Comparison of ENCODE assay signal across 1 cellular context in the genomic region with DNA sequence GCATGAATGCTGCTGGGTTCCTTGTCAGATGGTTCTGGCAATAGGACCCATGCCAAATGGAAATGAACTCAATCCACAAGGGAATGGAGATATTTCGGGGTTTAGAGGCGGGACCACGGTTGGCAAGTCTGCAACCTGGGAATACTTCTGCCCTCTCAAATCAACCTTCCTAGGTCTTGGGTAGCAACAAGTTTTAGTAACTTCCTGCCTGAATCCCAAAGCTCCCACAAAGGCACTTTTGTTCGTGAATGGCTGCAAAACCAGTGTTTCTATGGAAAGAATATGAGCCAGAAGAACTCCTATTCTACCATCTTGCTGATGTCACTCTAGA.
TF ChIP-seq lines count a peak whose summit lies in the region.

No MANE protein-coding gene starts in this region.

TF ChIP-seq in GM23338, 12 proteins besides CTCF, POLR2A, EP300 and RAD21 (continued from another document):
- TF ChIP-seq JUNB (IDR thresholded peaks at IDR 0.05; ENCODE audit: unreplicated experiment) (no peak), EZH2phosphoT487 (IDR thresholded peaks at IDR 0.05; ENCODE audit: unreplicated experiment) (no peak), ZNF331 (CRISPR knock-in tag; IDR thresholded peaks at IDR 0.05; ENCODE audit: low read depth) (no peak)
- TF ChIP-seq, protein P1, sequence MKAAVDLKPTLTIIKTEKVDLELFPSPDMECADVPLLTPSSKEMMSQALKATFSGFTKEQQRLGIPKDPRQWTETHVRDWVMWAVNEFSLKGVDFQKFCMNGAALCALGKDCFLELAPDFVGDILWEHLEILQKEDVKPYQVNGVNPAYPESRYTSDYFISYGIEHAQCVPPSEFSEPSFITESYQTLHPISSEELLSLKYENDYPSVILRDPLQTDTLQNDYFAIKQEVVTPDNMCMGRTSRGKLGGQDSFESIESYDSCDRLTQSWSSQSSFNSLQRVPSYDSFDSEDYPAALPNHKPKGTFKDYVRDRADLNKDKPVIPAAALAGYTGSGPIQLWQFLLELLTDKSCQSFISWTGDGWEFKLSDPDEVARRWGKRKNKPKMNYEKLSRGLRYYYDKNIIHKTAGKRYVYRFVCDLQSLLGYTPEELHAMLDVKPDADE (IDR thresholded peaks at IDR 0.05), result no peak
- TF ChIP-seq, protein P2, sequence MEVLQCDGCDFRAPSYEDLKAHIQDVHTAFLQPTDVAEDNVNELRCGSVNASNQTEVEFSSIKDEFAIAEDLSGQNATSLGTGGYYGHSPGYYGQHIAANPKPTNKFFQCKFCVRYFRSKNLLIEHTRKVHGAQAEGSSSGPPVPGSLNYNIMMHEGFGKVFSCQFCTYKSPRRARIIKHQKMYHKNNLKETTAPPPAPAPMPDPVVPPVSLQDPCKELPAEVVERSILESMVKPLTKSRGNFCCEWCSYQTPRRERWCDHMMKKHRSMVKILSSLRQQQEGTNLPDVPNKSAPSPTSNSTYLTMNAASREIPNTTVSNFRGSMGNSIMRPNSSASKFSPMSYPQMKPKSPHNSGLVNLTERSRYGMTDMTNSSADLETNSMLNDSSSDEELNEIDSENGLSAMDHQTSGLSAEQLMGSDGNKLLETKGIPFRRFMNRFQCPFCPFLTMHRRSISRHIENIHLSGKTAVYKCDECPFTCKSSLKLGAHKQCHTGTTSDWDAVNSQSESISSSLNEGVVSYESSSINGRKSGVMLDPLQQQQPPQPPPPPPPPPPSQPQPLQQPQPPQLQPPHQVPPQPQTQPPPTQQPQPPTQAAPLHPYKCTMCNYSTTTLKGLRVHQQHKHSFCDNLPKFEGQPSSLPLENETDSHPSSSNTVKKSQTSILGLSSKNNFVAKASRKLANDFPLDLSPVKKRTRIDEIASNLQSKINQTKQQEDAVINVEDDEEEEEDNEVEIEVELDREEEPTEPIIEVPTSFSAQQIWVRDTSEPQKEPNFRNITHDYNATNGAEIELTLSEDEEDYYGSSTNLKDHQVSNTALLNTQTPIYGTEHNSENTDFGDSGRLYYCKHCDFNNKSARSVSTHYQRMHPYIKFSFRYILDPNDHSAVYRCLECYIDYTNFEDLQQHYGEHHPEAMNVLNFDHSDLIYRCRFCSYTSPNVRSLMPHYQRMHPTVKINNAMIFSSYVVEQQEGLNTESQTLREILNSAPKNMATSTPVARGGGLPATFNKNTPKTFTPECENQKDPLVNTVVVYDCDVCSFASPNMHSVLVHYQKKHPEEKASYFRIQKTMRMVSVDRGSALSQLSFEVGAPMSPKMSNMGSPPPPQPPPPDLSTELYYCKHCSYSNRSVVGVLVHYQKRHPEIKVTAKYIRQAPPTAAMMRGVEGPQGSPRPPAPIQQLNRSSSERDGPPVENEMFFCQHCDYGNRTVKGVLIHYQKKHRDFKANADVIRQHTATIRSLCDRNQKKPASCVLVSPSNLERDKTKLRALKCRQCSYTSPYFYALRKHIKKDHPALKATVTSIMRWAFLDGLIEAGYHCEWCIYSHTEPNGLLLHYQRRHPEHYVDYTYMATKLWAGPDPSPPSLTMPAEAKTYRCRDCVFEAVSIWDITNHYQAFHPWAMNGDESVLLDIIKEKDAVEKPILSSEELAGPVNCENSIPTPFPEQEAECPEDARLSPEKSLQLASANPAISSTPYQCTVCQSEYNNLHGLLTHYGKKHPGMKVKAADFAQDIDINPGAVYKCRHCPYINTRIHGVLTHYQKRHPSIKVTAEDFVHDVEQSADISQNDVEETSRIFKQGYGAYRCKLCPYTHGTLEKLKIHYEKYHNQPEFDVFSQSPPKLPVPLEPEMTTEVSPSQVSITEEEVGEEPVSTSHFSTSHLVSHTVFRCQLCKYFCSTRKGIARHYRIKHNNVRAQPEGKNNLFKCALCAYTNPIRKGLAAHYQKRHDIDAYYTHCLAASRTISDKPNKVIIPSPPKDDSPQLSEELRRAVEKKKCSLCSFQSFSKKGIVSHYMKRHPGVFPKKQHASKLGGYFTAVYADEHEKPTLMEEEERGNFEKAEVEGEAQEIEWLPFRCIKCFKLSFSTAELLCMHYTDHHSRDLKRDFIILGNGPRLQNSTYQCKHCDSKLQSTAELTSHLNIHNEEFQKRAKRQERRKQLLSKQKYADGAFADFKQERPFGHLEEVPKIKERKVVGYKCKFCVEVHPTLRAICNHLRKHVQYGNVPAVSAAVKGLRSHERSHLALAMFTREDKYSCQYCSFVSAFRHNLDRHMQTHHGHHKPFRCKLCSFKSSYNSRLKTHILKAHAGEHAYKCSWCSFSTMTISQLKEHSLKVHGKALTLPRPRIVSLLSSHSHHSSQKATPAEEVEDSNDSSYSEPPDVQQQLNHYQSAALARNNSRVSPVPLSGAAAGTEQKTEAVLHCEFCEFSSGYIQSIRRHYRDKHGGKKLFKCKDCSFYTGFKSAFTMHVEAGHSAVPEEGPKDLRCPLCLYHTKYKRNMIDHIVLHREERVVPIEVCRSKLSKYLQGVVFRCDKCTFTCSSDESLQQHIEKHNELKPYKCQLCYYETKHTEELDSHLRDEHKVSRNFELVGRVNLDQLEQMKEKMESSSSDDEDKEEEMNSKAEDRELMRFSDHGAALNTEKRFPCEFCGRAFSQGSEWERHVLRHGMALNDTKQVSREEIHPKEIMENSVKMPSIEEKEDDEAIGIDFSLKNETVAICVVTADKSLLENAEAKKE (CRISPR knock-in tag; IDR thresholded peaks at IDR 0.05), result no peak
TF ChIP-seq in GM23338: peak in this region for 0.
